Comparison of ENCODE assay signal across 1 cellular context in genomic region chr13:39751805-39752204, GRCh38.
TF ChIP-seq lines count a peak whose summit lies in the region.

No MANE protein-coding gene starts in this region.

TF ChIP-seq in IMR-90, 13 proteins besides CTCF, POLR2A, EP300 and RAD21:
- TF ChIP-seq RCOR1 (IDR thresholded peaks at IDR 0.05; ENCODE audit: insufficient replicate concordance, low read length) (no peak), NFE2L2 (IDR thresholded peaks at IDR 0.05; ENCODE audit: low read depth, low read length) (no peak), RFX5 (IDR thresholded peaks at IDR 0.05; ENCODE audit: low read depth, low read length) (no peak), CEBPB (IDR thresholded peaks at IDR 0.05; ENCODE audit: low read depth, low read length) (no peak), MXI1 (IDR thresholded peaks at IDR 0.05; ENCODE audit: borderline replicate concordance, low read depth, low read length) (no peak), MAFK (IDR thresholded peaks at IDR 0.05; ENCODE audit: low read depth, low read length) (no peak), BHLHE40 (IDR thresholded peaks at IDR 0.05; ENCODE audit: low read depth, low read length) (no peak)
